Comparison of ENCODE assay signal across 5 cellular contexts in genomic region chr1:38978245-38978542, GRCh38. TPM values are rescaled to one million over a fixed set of nuclear protein-coding genes. Genes with fewer than 3 reads are reported as not detected.
"Had no signal": no experiment of that assay in that cellular context is flagged by ENCODE, and none has a peak within 500 bp of the region (broad histone marks: within the 10 kb centered on the region; RNA-seq: fewer than 3 reads in every experiment).

No MANE protein-coding gene starts in this region.

RNA-seq across cellular contexts. Expression of gene RHBDL2, which starts 36.6 kb away (rescaled TPM):
- total RNA-seq: activated T-cell treated with anti-CD3 and anti-CD28 coated beads, Interleukin-2, amount 50 U/mL, for 4 hours; kidney epithelial cell; lung microvascular endothelial cell; mesothelial cell of epicardium; smooth muscle cell had no signal
- polyA plus RNA-seq: smooth muscle cell had no signal
